ENCODE assay signal across 8 cellular contexts in genomic region chr1:18957136-18957521, GRCh38. TPM values are rescaled to one million over a fixed set of nuclear protein-coding genes. Genes with fewer than 3 reads are reported as not detected.
DNase-seq lines count a peak whose midpoint lies in the region; ATAC-seq, FAIRE-seq and TF ChIP-seq lines count a peak whose summit lies in the region.

No MANE protein-coding gene starts in this region.

- H3K27me3 ChIP-seq in iPS DF 6.9 (ENCODE audit: control insufficient read depth, insufficient read depth, low read length): no peaks in the 10 kb centered on the region; the same call in 1 of the 2 replicates
- H3K27me3 ChIP-seq in spleen (replicated peaks in 1 of 7): peaks cover 0 to 28% (median 0%) of the 10 kb centered on the region in 7 donors
- no peaks in the 10 kb centered on the region for H3K27me3 ChIP-seq in Karpas-422 (ENCODE audit: low read length)

- peaks cover 28% of the 10 kb centered on the region for H3K36me3 Mint-ChIP-seq in activated T-helper 2 cell treated with anti-CD3 and anti-CD28 coated beads, Interferon-gamma antibody, Interleukin-2, Interleukin-4, amounts not matched to agents 10 μg/mL and 5 μg/mL and 100 μg/mL, durations not matched to agents 14 hours and 24 hours and 36 hours (ENCODE audit: low read depth)

- no peak for DNase-seq in HFF-Myc (ENCODE audit: extremely low read depth, low read depth)
- DNase-seq in activated T-helper 2 cell treated with anti-CD3 and anti-CD28 coated beads, Interferon-gamma antibody, Interleukin-2, Interleukin-4, amounts not matched to agents 10 μg/mL and 5 μg/mL and 100 μg/mL, durations not matched to agents 14 hours and 24 hours and 36 hours (ENCODE audit: low spot score): no peak
- DNase-seq in iPS DF 6.9 (ENCODE audit: low read depth, low spot score): no peak
- no peak for DNase-seq in spleen
- DNase-seq in Karpas-422: no peak
- DNase-seq in H54 (ENCODE audit: insufficient read length, low spot score): no peak
- no peak for DNase-seq in HTR-8/SVneo (ENCODE audit: insufficient read length, low spot score)

- H2AFZ ChIP-seq in Karpas-422 (ENCODE audit: low read length): no peak overlapping the region

- TF ChIP-seq CTCF in HFF-Myc (IDR thresholded peaks at IDR 0.05; ENCODE audit: low read depth, low read length, missing control alignments) (no peak), spleen (IDR thresholded peaks at IDR 0.05 in 8 of 11, conservative IDR thresholded peaks at IDR 0.05 in 3 of 11) (no peak)

- peak overlapping the region; percentile 83 for H3K27ac Mint-ChIP-seq in activated T-helper 2 cell treated with anti-CD3 and anti-CD28 coated beads, Interferon-gamma antibody, Interleukin-2, Interleukin-4, amounts not matched to agents 10 μg/mL and 5 μg/mL and 100 μg/mL, durations not matched to agents 14 hours and 24 hours and 36 hours

- ATAC-seq in HG03565 (IDR thresholded peaks at IDR 0.05; ENCODE audit: unreplicated experiment): no peak

- TF ChIP-seq POLR2A in spleen (IDR thresholded peaks at IDR 0.05) (no peak), H54 (IDR thresholded peaks at IDR 0.05; ENCODE audit: low read depth, low read length) (no peak)

- H3K4me2 ChIP-seq in Karpas-422 (ENCODE audit: low read depth, low read length, poor library complexity, severe bottlenecking): no peak overlapping the region

- no peak overlapping the region for H3K9ac ChIP-seq in Karpas-422 (ENCODE audit: low read length)

- H4K20me1 ChIP-seq in Karpas-422 (ENCODE audit: insufficient read depth, low read depth, low read length): no peaks in the 10 kb centered on the region

- WGBS in iPS DF 6.9 (ENCODE audit: insufficient coverage, insufficient read length): no CpG with 5 or more reads among the region's 27 CpGs
- 5 to 13% (median 7%) methylated on average over 7 to 27 of the region's 27 CpGs for WGBS in spleen, 5 donors

- H3K4me3 Mint-ChIP-seq in activated T-helper 2 cell treated with anti-CD3 and anti-CD28 coated beads, Interferon-gamma antibody, Interleukin-2, Interleukin-4, amounts not matched to agents 10 μg/mL and 5 μg/mL and 100 μg/mL, durations not matched to agents 14 hours and 24 hours and 36 hours (ENCODE audit: low read depth): peak overlapping the region; percentile 81

- H3K4me1 ChIP-seq in iPS DF 6.9 (ENCODE audit: control insufficient read depth, insufficient read depth, low read length) (no peaks in the 10 kb centered on the region), spleen (peaks cover 37 to 52% (median 47%) of the 10 kb centered on the region in 6 donors), Karpas-422 (ENCODE audit: low read length) (no peaks in the 10 kb centered on the region)

- FAIRE-seq in H54 (lab: Jason Lieb, UNC) (no peak), HTR-8/SVneo (lab: Jason Lieb, UNC) (no peak)

- H3K36me3 ChIP-seq in iPS DF 6.9 (ENCODE audit: control insufficient read depth, insufficient read depth, low read length): no peaks in the 10 kb centered on the region
- H3K36me3 ChIP-seq in spleen: no peaks in the 10 kb centered on the region
- no peaks in the 10 kb centered on the region for H3K36me3 ChIP-seq in Karpas-422 (ENCODE audit: insufficient read depth, low read length)

- H3K79me2 ChIP-seq in Karpas-422 (ENCODE audit: low read length): no peaks in the 10 kb centered on the region

- H3K9me3 Mint-ChIP-seq in activated T-helper 2 cell treated with anti-CD3 and anti-CD28 coated beads, Interferon-gamma antibody, Interleukin-2, Interleukin-4, amounts not matched to agents 10 μg/mL and 5 μg/mL and 100 μg/mL, durations not matched to agents 14 hours and 24 hours and 36 hours: no peaks in the 10 kb centered on the region

- intact Hi-C loops in activated T-helper 2 cell treated with anti-CD3 and anti-CD28 coated beads, Interferon-gamma antibody, Interleukin-2, Interleukin-4, amounts not matched to agents 10 μg/mL and 5 μg/mL and 100 μg/mL, durations not matched to agents 14 hours and 24 hours and 36 hours (cut with micrococcal nuclease): loop anchor here (5.0 kb wide), 2 partner anchors 45 to 295 kb away; partner anchors contain the start of genes EMC1 and MRTO4
- intact Hi-C loops in spleen (cut with DNase I; ENCODE audit: low total_unique reads): loop anchor here (5.0 kb wide), 1 partner anchor 45 kb away; no protein-coding TSS in a partner anchor

- H3K4me3 ChIP-seq in HFF-Myc (replicated peaks; ENCODE audit: low read depth, low read length) (peak overlapping the region; percentile 57), iPS DF 6.9 (ENCODE audit: low read length) (peak overlapping the region; percentile 47; the same call in 1 of the 2 replicates), spleen (peak overlapping the region; percentile 70 to 98 (median 82)), Karpas-422 (ENCODE audit: low read length) (no peak overlapping the region)

- H3K27me3 Mint-ChIP-seq in activated T-helper 2 cell treated with anti-CD3 and anti-CD28 coated beads, Interferon-gamma antibody, Interleukin-2, Interleukin-4, amounts not matched to agents 10 μg/mL and 5 μg/mL and 100 μg/mL, durations not matched to agents 14 hours and 24 hours and 36 hours (ENCODE audit: low read depth): peaks cover 6% of the 10 kb centered on the region

- H3K9me2 ChIP-seq in Karpas-422 (replicated peaks; ENCODE audit: insufficient read depth, low read length): no peaks in the 10 kb centered on the region

- H3K9me3 ChIP-seq in iPS DF 6.9 (ENCODE audit: control insufficient read depth, insufficient read depth, low read length) (no peaks in the 10 kb centered on the region), spleen (no peaks in the 10 kb centered on the region), Karpas-422 (ENCODE audit: low read length) (no peaks in the 10 kb centered on the region)

- H3K27ac ChIP-seq in iPS DF 6.9 (ENCODE audit: low read length) (no peak overlapping the region), spleen (peak overlapping the region; percentile 22 to 93 (median 83)), Karpas-422 (ENCODE audit: low read length) (no peak overlapping the region)

- peaks cover 43% of the 10 kb centered on the region for H3K4me1 Mint-ChIP-seq in activated T-helper 2 cell treated with anti-CD3 and anti-CD28 coated beads, Interferon-gamma antibody, Interleukin-2, Interleukin-4, amounts not matched to agents 10 μg/mL and 5 μg/mL and 100 μg/mL, durations not matched to agents 14 hours and 24 hours and 36 hours (ENCODE audit: low read depth)

RNA-seq across cellular contexts. Expression of gene IFFO2, which starts 0.7 kb away (rescaled TPM):
- 48.5 and 49.4 TPM in 2 replicates for total RNA-seq in activated T-helper 2 cell treated with anti-CD3 and anti-CD28 coated beads, Interferon-gamma antibody, Interleukin-2, Interleukin-4, amounts not matched to agents 10 μg/mL and 5 μg/mL and 100 μg/mL, durations not matched to agents 14 hours and 24 hours and 36 hours
- total RNA-seq in spleen: 10 to 100 TPM; 13.6 to 19.7 (median 16.4) TPM
- polyA plus RNA-seq in spleen: 1 to 10 TPM; 2.7 to 6.2 (median 2.9) TPM
- total RNA-seq in Karpas-422 (2014; rRNA removed; shearing (Covaris generic); ENCODE audit: low replicate concordance): not detected in 2 replicates

RNA-seq across cellular contexts. Expression of gene ALDH4A1, which starts 54.8 kb away (rescaled TPM):
- 4.4 and 5.0 TPM in 2 replicates for total RNA-seq in activated T-helper 2 cell treated with anti-CD3 and anti-CD28 coated beads, Interferon-gamma antibody, Interleukin-2, Interleukin-4, amounts not matched to agents 10 μg/mL and 5 μg/mL and 100 μg/mL, durations not matched to agents 14 hours and 24 hours and 36 hours
- 10 to 100 TPM in 2 of 7 donors, 1 to 10 TPM in 5; 5.1 to 11.2 (median 8.3) TPM for total RNA-seq in spleen
- polyA plus RNA-seq in spleen: 1 to 10 TPM; 3.5 to 9.8 (median 4.4) TPM
- 0.58 TPM in 1 of 2 replicates, not detected in the other for total RNA-seq in Karpas-422 (2014; rRNA removed; shearing (Covaris generic); ENCODE audit: low replicate concordance)

Comparison
In these comparisons a context has a peak if more than half of its experiments do, and no peak if none do; other contexts are left out.
1. H3K27ac ChIP-seq: peak in spleen (8 of 8); none in iPS DF 6.9 (single experiment) and Karpas-422 (single experiment).
2. RNA of gene IFFO2, which starts 0.7 kb away (total RNA-seq): 48.5 to 49.4 TPM in activated T-helper 2 cell treated with anti-CD3 and anti-CD28 coated beads, Interferon-gamma antibody, Interleukin-2, Interleukin-4, amounts not matched to agents 10 μg/mL and 5 μg/mL and 100 μg/mL, durations not matched to agents 14 hours and 24 hours and 36 hours and 13.6 to 19.7 TPM in spleen; not detected in Karpas-422; every median in the first group is over 10 times any median in the second.